Comparison of ENCODE assay signal across 9 cellular contexts in genomic region chr22:46587067-46587471, GRCh38. TPM values are rescaled to one million over a fixed set of nuclear protein-coding genes. Genes with fewer than 3 reads are reported as not detected.
DNase-seq lines count a peak whose midpoint lies in the region; ATAC-seq and TF ChIP-seq lines count a peak whose summit lies in the region.
"Had no signal": no experiment of that assay in that cellular context is flagged by ENCODE, and none has a peak within 500 bp of the region (broad histone marks: within the 10 kb centered on the region; RNA-seq: fewer than 3 reads in every experiment).

No MANE protein-coding gene starts in this region.

- no peak overlapping the region for H3K27ac ChIP-seq in CD4-positive, alpha-beta T cell (ENCODE audit: low read depth, low read length)
- no peak overlapping the region for H3K27ac ChIP-seq in endodermal cell (ENCODE audit: low read depth, low read length)
- no peak overlapping the region for H3K27ac ChIP-seq in left lung

- DNase-seq in CD4-positive, alpha-beta T cell, result no peak
- DNase-seq in GM19240 (ENCODE audit: insufficient read length, low spot score) (peak; percentile 64), endodermal cell (no peak), foreskin melanocyte (no peak), posterior vena cava (ENCODE audit: low spot score) (no peak), left lung (no peak), glomerular visceral epithelial cell (ENCODE audit: extremely low spot score) (no peak)
- DNase-seq: NCI-H524 treated with DMSO at 0.1 percent for 48 hours had no signal

- WGBS in endodermal cell (ENCODE audit: insufficient coverage in 1 of 2, insufficient read length in 1 of 2), 2 experiments, result 92 to 100% methylated on average over 4 to 9 of the region's 9 CpGs

- H3K27ac Mint-ChIP-seq in CD4-positive, alpha-beta T cell, result peak overlapping the region; percentile 53
- H3K27ac Mint-ChIP-seq in endodermal cell, result peak overlapping the region; percentile 40

- ATAC-seq in CD4-positive, alpha-beta T cell (ENCODE audit: poor library complexity), result no peak
- ATAC-seq in HG03439 (IDR thresholded peaks at IDR 0.05; ENCODE audit: unreplicated experiment), result peak; percentile 46
- ATAC-seq in left lung, result no peak

- no peaks in the 10 kb centered on the region for H3K36me3 ChIP-seq in endodermal cell (ENCODE audit: control insufficient read depth, insufficient read depth, low read length)
- no peaks in the 10 kb centered on the region for H3K36me3 ChIP-seq in left lung

- no peaks in the 10 kb centered on the region for H3K9me3 ChIP-seq in CD4-positive, alpha-beta T cell (ENCODE audit: control insufficient read depth, low read length)
- no peaks in the 10 kb centered on the region for H3K9me3 ChIP-seq in endodermal cell (ENCODE audit: control insufficient read depth, low read length)
- no peaks in the 10 kb centered on the region for H3K9me3 ChIP-seq in left lung

- POLR2A ChIA-PET in CD4-positive, alpha-beta T cell (lab: Charles Lee), result no interaction called here

- no peak overlapping the region for H3K4me3 ChIP-seq in endodermal cell (ENCODE audit: low read length)
- H3K4me3 ChIP-seq in left lung, result no peak overlapping the region

- CTCF ChIA-PET in CD4-positive, alpha-beta T cell (lab: Charles Lee), result no interaction called here

- no peaks in the 10 kb centered on the region for H3K36me3 Mint-ChIP-seq in CD4-positive, alpha-beta T cell (ENCODE audit: low read depth)
- no peaks in the 10 kb centered on the region for H3K36me3 Mint-ChIP-seq in endodermal cell (ENCODE audit: low read depth)

- H3K4me1 Mint-ChIP-seq in CD4-positive, alpha-beta T cell (ENCODE audit: low read depth), result peaks cover 13% of the 10 kb centered on the region
- peaks cover 25% of the 10 kb centered on the region for H3K4me1 Mint-ChIP-seq in endodermal cell

- H3K9me3 Mint-ChIP-seq in CD4-positive, alpha-beta T cell, result no peaks in the 10 kb centered on the region
- H3K9me3 Mint-ChIP-seq in endodermal cell, result no peaks in the 10 kb centered on the region

- H3K9ac ChIP-seq in endodermal cell (ENCODE audit: extremely low read depth, low read length, poor library complexity, severe bottlenecking), result no peak overlapping the region

- intact Hi-C loops in CD4-positive, alpha-beta T cell (cut with DNase I, micrococcal nuclease), result no loop called here
- intact Hi-C loops in posterior vena cava (cut with DNase I) (no loop called here), left lung (cut with DNase I) (no loop called here)

- H3K27me3 ChIP-seq in CD4-positive, alpha-beta T cell (ENCODE audit: control insufficient read depth, insufficient read depth, low read length), result no peaks in the 10 kb centered on the region
- H3K27me3 ChIP-seq in endodermal cell (ENCODE audit: control insufficient read depth, insufficient read depth, low read length, poor library complexity, severe bottlenecking) (no peaks in the 10 kb centered on the region), left lung (no peaks in the 10 kb centered on the region)

- no peak for TF ChIP-seq CTCF in CD4-positive, alpha-beta T cell (IDR thresholded peaks at IDR 0.05)
- TF ChIP-seq CTCF in endodermal cell (conservative IDR thresholded peaks at IDR 0.05), result no peak
- TF ChIP-seq CTCF in left lung (IDR thresholded peaks at IDR 0.05), result no peak

- H3K27me3 Mint-ChIP-seq in CD4-positive, alpha-beta T cell, result no peaks in the 10 kb centered on the region
- no peaks in the 10 kb centered on the region for H3K27me3 Mint-ChIP-seq in endodermal cell (ENCODE audit: insufficient read depth)

- H3K4me3 Mint-ChIP-seq in CD4-positive, alpha-beta T cell, result no peak overlapping the region
- no peak overlapping the region for H3K4me3 Mint-ChIP-seq in endodermal cell

- peaks cover 14% of the 10 kb centered on the region for H3K4me1 ChIP-seq in endodermal cell (ENCODE audit: control insufficient read depth, insufficient read depth, low read length)
- H3K4me1 ChIP-seq in left lung, result peaks cover 16 to 53% of the 10 kb centered on the region in 2 donors

RNA-seq across cellular contexts. Expression of gene GRAMD4, which starts 33.1 kb away (rescaled TPM):
- 10 to 100 TPM; 13.9 to 15.6 TPM for total RNA-seq in CD4-positive, alpha-beta T cell
- total RNA-seq in endodermal cell (10 to 100 TPM; 38.0 to 43.3 TPM), posterior vena cava (10 to 100 TPM; 15.9 to 18.6 TPM), left lung (10 to 100 TPM; 61.8 to 78.2 TPM)
- polyA plus RNA-seq in endodermal cell (2013, experiment 1 of 2), result 32.1 TPM
- polyA plus RNA-seq in endodermal cell (2013, experiment 2 of 2), result 27.6 TPM

RNA-seq across cellular contexts. Expression of gene CELSR1, which starts 49.6 kb away (rescaled TPM):
- 1 to 10 TPM; 1.0 to 1.1 TPM for total RNA-seq in CD4-positive, alpha-beta T cell
- 10 to 100 TPM; 24.4 to 34.1 TPM for total RNA-seq in endodermal cell
- 27.1 TPM for polyA plus RNA-seq in endodermal cell (2013, experiment 1 of 2)
- 27.1 TPM for polyA plus RNA-seq in endodermal cell (2013, experiment 2 of 2)
- total RNA-seq in posterior vena cava, result 1 to 10 TPM; 2.6 to 2.8 TPM
- 10 to 100 TPM; 36.3 to 59.8 TPM for total RNA-seq in left lung

Comparison
In these comparisons a context has a peak if more than half of its experiments do, and no peak if none do; other contexts are left out.
1. RNA of gene CELSR1, which starts 49.6 kb away (total RNA-seq): 36.3 to 59.8 TPM in left lung and 24.4 to 34.1 TPM in endodermal cell; 2.6 to 2.8 TPM in posterior vena cava and 1.0 to 1.1 TPM in CD4-positive, alpha-beta T cell; every median in the first group is over 4 times any median in the second.